In the genomic region with DNA sequence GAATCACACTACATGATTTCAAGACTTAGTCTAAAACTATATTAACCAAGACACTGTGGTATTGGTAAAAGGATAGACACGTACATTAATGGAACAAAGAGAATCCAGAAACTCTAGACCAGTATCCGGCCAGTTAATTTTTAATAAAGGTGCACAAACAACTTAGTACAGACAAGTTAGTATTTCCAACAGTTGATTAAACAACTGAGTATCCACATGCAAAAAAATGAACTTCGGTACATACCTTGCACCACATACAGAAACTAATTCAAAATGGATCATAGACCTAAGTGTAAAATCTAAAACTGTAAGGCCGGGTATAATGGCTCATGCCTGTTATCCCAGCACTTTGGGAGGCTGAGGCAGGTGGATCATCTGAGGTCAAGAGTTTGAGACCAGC, we compare ENCODE assay signal across 6 cellular contexts.
"Had no signal": no experiment of that assay in that cellular context is flagged by ENCODE, and none has a peak within 500 bp of the region (broad histone marks: within the 10 kb centered on the region; RNA-seq: fewer than 3 reads in every experiment).

No MANE protein-coding gene starts in this region.

- ATAC-seq: K562 had no signal

- H3K27ac ChIP-seq: HL-60 had no signal

- H3K4me3 ChIP-seq: K562 had no signal

- FAIRE-seq: HTR-8/SVneo, K562 had no signal

- DNase-seq: IMR-90, KBM-7, KG1 had no signal
